16 cellular contexts compared by ENCODE assay signal in the genomic region with DNA sequence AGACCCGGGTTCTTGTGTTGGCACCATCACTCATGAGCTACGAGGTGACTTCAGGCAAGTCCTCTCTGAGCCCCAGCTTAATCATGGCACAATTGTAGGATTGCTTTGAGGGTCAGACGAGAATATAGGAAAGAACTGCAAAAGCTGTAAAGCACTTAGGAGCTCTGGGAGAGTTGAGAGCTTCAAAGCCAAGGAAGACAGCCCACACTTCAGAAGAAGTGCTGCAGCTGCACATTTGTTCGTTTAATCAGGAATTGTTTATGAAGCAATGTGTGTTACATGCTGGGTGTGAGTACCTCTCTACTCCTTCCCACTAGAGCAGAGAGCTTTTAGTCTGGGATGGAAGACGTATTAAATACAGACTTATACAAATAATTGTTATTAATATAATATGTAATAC.
"Had no signal": no experiment of that assay in that cellular context is flagged by ENCODE, and none has a peak within 500 bp of the region (broad histone marks: within the 10 kb centered on the region; RNA-seq: fewer than 3 reads in every experiment).

No MANE protein-coding gene starts in this region.

- H3K27me3 ChIP-seq: sigmoid colon, upper lobe of left lung had no signal

- H3K27ac ChIP-seq: psoas muscle, sigmoid colon had no signal

- H3K27me3 Mint-ChIP-seq: brain; dendritic cell treated with granulocyte-macrophage colony-stimulating factor and Interleukin-4, amounts not matched to agents 40 ng/mL and 50 ng/mL, for 4 days; naive thymus-derived CD8-positive, alpha-beta T cell had no signal

- DNase-seq: activated CD4-positive, CD25-positive, alpha-beta regulatory T cell; amniotic stem cell; cerebellar nuclear complex; hypothalamus; kidney glomerular epithelial cell; naive thymus-derived CD8-positive, alpha-beta T cell; occipital lobe; psoas muscle; sigmoid colon; stimulated activated CD4-positive, alpha-beta T cell treated with anti-CD3 and anti-CD28 coated beads, Interleukin-2, amount 100 ng/mL, for 24 hours; stimulated activated naive CD4-positive, alpha-beta T cell treated with Interleukin-2 at 50 U/mL for 16 hours had no signal

- H3K4me3 Mint-ChIP-seq: brain; dendritic cell treated with granulocyte-macrophage colony-stimulating factor and Interleukin-4, amounts not matched to agents 40 ng/mL and 50 ng/mL, for 4 days; naive thymus-derived CD8-positive, alpha-beta T cell had no signal

- ATAC-seq: activated naive CD4-positive, alpha-beta T cell treated with anti-CD3 and anti-CD28 coated beads, Interleukin-2, amount 50 U/mL, for 72 hours; naive thymus-derived CD8-positive, alpha-beta T cell; psoas muscle had no signal

- H3K4me3 ChIP-seq: lung, psoas muscle, sigmoid colon, upper lobe of left lung had no signal

- H3K9me3 ChIP-seq: sigmoid colon had no signal

- H3K27ac Mint-ChIP-seq: brain; dendritic cell treated with granulocyte-macrophage colony-stimulating factor and Interleukin-4, amounts not matched to agents 40 ng/mL and 50 ng/mL, for 4 days had no signal
